ENCODE assay signal across 8 cellular contexts in the genomic region with DNA sequence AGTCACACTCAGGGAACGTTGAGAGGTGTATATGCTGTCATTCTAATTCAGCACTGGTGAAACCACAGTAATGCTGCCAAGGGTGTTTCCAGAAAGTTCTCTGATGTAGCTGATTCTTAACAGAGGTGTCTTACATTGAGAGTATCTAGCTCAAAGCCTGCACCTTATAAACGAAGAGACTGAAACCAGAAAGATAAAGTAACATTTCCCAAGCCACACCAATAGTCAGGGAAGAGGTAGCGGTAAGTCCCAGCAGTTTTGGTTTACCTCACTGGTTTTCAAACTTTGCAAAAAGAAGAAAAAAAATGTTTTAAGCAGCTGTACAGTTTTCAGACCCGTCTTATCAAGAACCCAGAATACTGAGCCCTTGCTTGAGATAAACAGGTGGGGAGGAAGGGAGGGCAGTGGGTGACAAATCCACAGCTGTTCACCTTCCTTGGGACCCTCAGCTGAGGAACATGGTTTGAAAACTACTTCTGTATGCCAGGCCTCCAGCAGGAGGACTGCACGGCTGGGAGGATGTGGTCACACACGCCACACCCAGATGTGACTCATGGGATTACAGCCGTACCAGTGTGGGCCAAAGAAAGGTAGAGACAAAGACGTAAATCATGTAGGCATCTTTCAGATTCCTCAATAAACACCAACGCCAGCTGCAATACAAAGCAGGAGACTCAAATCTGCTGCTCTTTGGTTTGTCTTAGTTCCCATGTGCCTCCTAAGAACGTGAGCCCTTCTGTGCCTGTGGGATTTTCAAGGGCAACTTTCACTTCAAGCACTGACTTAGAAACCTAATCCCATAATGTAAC.
DNase-seq lines count a peak whose midpoint lies in the region; ATAC-seq and TF ChIP-seq lines count a peak whose summit lies in the region.

No MANE protein-coding gene starts in this region.

- H3K9me3 Mint-ChIP-seq in activated naive CD4-positive, alpha-beta T cell treated with anti-CD3 and anti-CD28 coated beads for 36 hours = no peaks in the 10 kb centered on the region

- TF ChIP-seq CTCF in left ventricle myocardium inferior (IDR thresholded peaks at IDR 0.05; ENCODE audit: borderline replicate concordance) = peak; percentile 13

- peaks cover 37% of the 10 kb centered on the region for H3K4me1 ChIP-seq in left ventricle myocardium inferior

- no peaks in the 10 kb centered on the region for H3K9me3 ChIP-seq in left ventricle myocardium inferior (replicated peaks)

- no peaks in the 10 kb centered on the region for H3K27me3 ChIP-seq in left ventricle myocardium inferior (ENCODE audit: low read depth)

- no peaks in the 10 kb centered on the region for H3K36me3 ChIP-seq in left ventricle myocardium inferior

- no peaks in the 10 kb centered on the region for H3K27me3 Mint-ChIP-seq in activated naive CD4-positive, alpha-beta T cell treated with anti-CD3 and anti-CD28 coated beads for 36 hours (ENCODE audit: low read depth)

- H3K27ac ChIP-seq in left ventricle myocardium inferior (replicated peaks) = peak overlapping the region; percentile 49

- CTCF ChIA-PET in activated naive CD4-positive, alpha-beta T cell treated with anti-CD3 and anti-CD28 coated beads for 36 hours (lab: Charles Lee) = interaction anchor here (0.5 to 3.8 kb wide), 48 partner anchors 8 to 300 kb away, joined by 3 to 65 read pairs (median 4); a partner anchor contains a TSS

- peaks cover 27% of the 10 kb centered on the region for H3K4me1 Mint-ChIP-seq in activated naive CD4-positive, alpha-beta T cell treated with anti-CD3 and anti-CD28 coated beads for 36 hours (ENCODE audit: low read depth)

- intact Hi-C loops in activated naive CD4-positive, alpha-beta T cell treated with anti-CD3 and anti-CD28 coated beads for 36 hours (cut with micrococcal nuclease) = loop anchor here (1.0 kb wide), 14 partner anchors 8 to 304 kb away; a partner anchor contains a TSS
- intact Hi-C loops in left ventricle myocardium inferior (cut with micrococcal nuclease) = loop anchor here (5.0 kb wide), 1 partner anchor 161 kb away; a partner anchor contains a TSS

- H3K27ac Mint-ChIP-seq in activated naive CD4-positive, alpha-beta T cell treated with anti-CD3 and anti-CD28 coated beads for 36 hours = peak overlapping the region; percentile 91

- ATAC-seq in GM19324 (IDR thresholded peaks at IDR 0.05; ENCODE audit: low FRiP score, unreplicated experiment) = peak; percentile 74
- peak; percentile 79 for ATAC-seq in HG03439 (IDR thresholded peaks at IDR 0.05; ENCODE audit: unreplicated experiment)

- H3K36me3 Mint-ChIP-seq in activated naive CD4-positive, alpha-beta T cell treated with anti-CD3 and anti-CD28 coated beads for 36 hours (ENCODE audit: low read depth) = peaks cover 27% of the 10 kb centered on the region

- in situ Hi-C loops in SK-MEL-5 (cut with HindIII; ENCODE audit: low pct_unique_long_range_greater_than_20kb, low sequenced_read_pairs) = no loop called here

- no peak overlapping the region for H3K4me3 ChIP-seq in left ventricle myocardium inferior

- DNase-seq in CD1c-positive myeloid dendritic cell (ENCODE audit: extremely low spot score) = peak; percentile 90
- peak; percentile 96 for DNase-seq in SK-MEL-5 (ENCODE audit: low read depth, low spot score)
- DNase-seq in activated naive CD4-positive, alpha-beta T cell treated with anti-CD3 and anti-CD28 coated beads for 36 hours = peak; percentile 91
- DNase-seq in left ventricle myocardium inferior = peak; percentile 22
- peak; percentile 71 for DNase-seq in stimulated activated CD4-positive, alpha-beta T cell treated with anti-CD3 and anti-CD28 coated beads, Interleukin-2, amount 100 ng/mL, for 4 hours (ENCODE audit: low read depth)
- no peak for DNase-seq in NCI-H1048 (lab: John Stamatoyannopoulos, UW)

- peak overlapping the region; percentile 19 for H3K4me3 Mint-ChIP-seq in activated naive CD4-positive, alpha-beta T cell treated with anti-CD3 and anti-CD28 coated beads for 36 hours
